ENCODE assay signal across 8 cellular contexts in the genomic region with DNA sequence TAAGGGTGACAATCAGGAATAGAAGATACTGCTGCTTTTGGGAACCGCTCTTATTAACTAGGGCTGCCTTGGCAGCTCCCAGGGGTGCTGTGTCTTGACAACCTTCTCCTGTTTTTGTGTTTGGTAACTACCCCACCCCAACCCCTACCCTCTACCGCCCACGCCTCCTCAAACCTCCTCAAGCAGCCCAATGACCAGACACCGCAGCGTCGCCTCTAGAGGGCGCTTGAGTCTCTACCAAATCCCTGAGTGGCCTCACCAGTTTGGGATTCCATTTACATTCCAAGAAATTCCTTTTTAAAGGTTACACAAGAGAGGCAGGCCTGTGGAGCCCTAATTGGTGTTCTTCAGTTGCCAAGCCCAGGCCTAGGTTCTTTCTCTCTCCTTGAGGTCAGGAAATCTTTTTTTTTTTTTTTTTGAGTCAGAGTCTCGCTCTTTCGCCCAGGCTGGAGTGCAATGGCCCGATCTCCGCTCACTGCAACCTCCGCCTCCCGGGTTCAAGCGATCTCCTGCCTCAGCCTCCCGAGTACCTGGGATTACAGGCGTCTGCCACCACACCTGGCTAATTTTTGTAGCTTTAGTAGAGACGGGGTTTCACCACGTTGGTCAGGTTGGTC.
DNase-seq lines count a peak whose midpoint lies in the region; ATAC-seq and TF ChIP-seq lines count a peak whose summit lies in the region.

No MANE protein-coding gene starts in this region.

- H3K36me3 Mint-ChIP-seq in brain = no peaks in the 10 kb centered on the region

- H3K4me1 ChIP-seq in PC-9 (replicated peaks; ENCODE audit: insufficient read depth) = peaks cover 7% of the 10 kb centered on the region

- no peak overlapping the region for H3K4me3 Mint-ChIP-seq in brain

- DNase-seq in GM19240 (ENCODE audit: insufficient read length, low spot score) = peak; percentile 11
- DNase-seq in PC-9 = peak; percentile 71 to 82
- peak; percentile 87 for DNase-seq in iPS-NIHi7 (ENCODE audit: extremely low spot score)
- DNase-seq in stimulated activated CD4-positive, alpha-beta T cell treated with anti-CD3 and anti-CD28 coated beads, Interleukin-15, amount 100 ng/mL, for 24 hours = peak; percentile 38
- DNase-seq in DMS114 treated with DMSO at 0.1 percent for 48 hours (lab: John Stamatoyannopoulos, UW; ENCODE audit: unreplicated experiment) = no peak

- H4K20me1 ChIP-seq in PC-9 (ENCODE audit: insufficient read depth) = no peaks in the 10 kb centered on the region

- intact Hi-C loops in PC-9 (cut with micrococcal nuclease; ENCODE audit: unreplicated experiment) = loop anchor here (1.0 to 5.0 kb wide), 5 partner anchors 41 to 192 kb away; no protein-coding TSS in a partner anchor

- H3K27ac ChIP-seq in C4-2B (no peak overlapping the region), PC-9 (peak overlapping the region; percentile 30; the same call in 1 of the 2 replicates)

- TF ChIP-seq CTCF in C4-2B (conservative IDR thresholded peaks at IDR 0.05) = peak; percentile 83
- TF ChIP-seq CTCF in PC-9 (conservative IDR thresholded peaks at IDR 0.05) = peak; percentile 76
- TF ChIP-seq CTCF in brain (conservative IDR thresholded peaks at IDR 0.05) = peak; percentile 40 to 66

- H3K9me2 ChIP-seq in PC-9 (ENCODE audit: insufficient read depth) = no peaks in the 10 kb centered on the region

- H3K4me1 Mint-ChIP-seq in brain = peaks cover 19% of the 10 kb centered on the region

- no peak overlapping the region for H3K4me2 ChIP-seq in PC-9

- H3K9me3 Mint-ChIP-seq in brain = peaks cover 0 to 6% (median 0%) of the 10 kb centered on the region in 5 experiments

- no peak overlapping the region for H2AFZ ChIP-seq in PC-9

- peaks cover 8% of the 10 kb centered on the region for H3K27me3 Mint-ChIP-seq in brain

- CTCF ChIA-PET in PC-9 (lab: Charles Lee) = no interaction called here

- H3K4me3 ChIP-seq in PC-9 = no peak overlapping the region

- H3K9me3 ChIP-seq in PC-9 (ENCODE audit: insufficient read depth, low read depth) = no peaks in the 10 kb centered on the region

- POLR2A ChIA-PET in PC-9 (lab: Charles Lee; ENCODE audit: unreplicated experiment) = interaction anchor here (0.6 kb wide), 1 partner anchor 390 kb away, joined by 3 read pairs; no protein-coding TSS in a partner anchor

- BruUV-seq in PC-9 (replicated peaks; lab: Mats Ljungman, UMichigan) = no TSS peak

- no peaks in the 10 kb centered on the region; the same call in 1 of the 2 replicates for H3F3A ChIP-seq in PC-9 (ENCODE audit: insufficient read depth, low read depth)

- no peaks in the 10 kb centered on the region for H3K27me3 ChIP-seq in PC-9 (ENCODE audit: insufficient read depth, low read depth)

- no peaks in the 10 kb centered on the region for H3K36me3 ChIP-seq in PC-9 (ENCODE audit: low read depth)

- ATAC-seq in GM21381 (IDR thresholded peaks at IDR 0.05; ENCODE audit: unreplicated experiment) = no peak

- no peaks in the 10 kb centered on the region for H3K79me2 ChIP-seq in PC-9 (ENCODE audit: low read depth)

- H3K27ac Mint-ChIP-seq in brain = no peak overlapping the region
